8 cellular contexts compared by ENCODE assay signal in the genomic region with DNA sequence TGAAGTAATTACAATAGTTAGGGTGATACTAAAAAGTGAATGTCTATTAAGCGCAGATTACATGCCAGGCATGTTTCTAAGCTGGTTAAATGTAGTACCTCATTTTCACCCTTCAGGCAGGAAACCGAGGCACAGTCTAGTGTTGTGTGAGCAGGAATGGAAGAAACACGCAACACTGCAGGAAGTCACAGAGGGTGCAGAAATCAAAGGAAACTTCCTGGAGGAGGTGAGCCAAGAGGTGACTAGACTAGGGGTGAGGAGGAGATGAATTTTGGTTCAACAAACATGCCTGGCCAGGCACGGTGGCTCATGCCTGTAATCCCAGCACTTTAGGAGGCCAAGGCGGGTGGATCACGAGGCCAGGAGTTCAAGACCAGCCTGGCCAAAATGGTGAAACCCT.
"Had no signal": no experiment of that assay in that cellular context is flagged by ENCODE, and none has a peak within 500 bp of the region (broad histone marks: within the 10 kb centered on the region; RNA-seq: fewer than 3 reads in every experiment).

No MANE protein-coding gene starts in this region.

- H3K4me1 Mint-ChIP-seq: GM23338, H9, IgD-negative memory B cell had no signal

- H3K4me3 ChIP-seq: GM23338 had no signal

- ATAC-seq: GM23338 had no signal

- H3K4me2 ChIP-seq: GM23338 had no signal

- FAIRE-seq: H1, H54, HTR-8/SVneo had no signal

- DNase-seq: H9, HCEC 1CT, KG1 had no signal

- H3K36me3 Mint-ChIP-seq: IgD-negative memory B cell had no signal

- H3K4me3 Mint-ChIP-seq: GM23338, H9, IgD-negative memory B cell had no signal

- H3K27ac Mint-ChIP-seq: GM23338, IgD-negative memory B cell had no signal
